In genomic region chr4:75058486-75058885, GRCh38 we compare ENCODE assay signal across 26 cellular contexts.
"Had no signal": no experiment of that assay in that cellular context is flagged by ENCODE, and none has a peak within 500 bp of the region (broad histone marks: within the 10 kb centered on the region; RNA-seq: fewer than 3 reads in every experiment).

No MANE protein-coding gene starts in this region.

- H3K36me3 ChIP-seq: MG63 had no signal

- ATAC-seq: HepG2, Panc1, PC-3, T-cell had no signal

- H3K27ac ChIP-seq: RWPE1 had no signal

- DNase-seq: IMR-90; Karpas-422; KG1; MG63; NCI-H1092; NCI-H1105 treated with DMSO at 0.1 percent for 48 hours; NCI-H1417 treated with DMSO at 0.1 percent for 48 hours; NCI-H146; NCI-H1694 treated with DMSO at 0.1 percent for 48 hours; NCI-H1930; NCI-H2081 treated with DMSO at 0.1 percent for 48 hours; NCI-H2171; NCI-H226; NCI-H446 treated with DMSO at 0.1 percent for 48 hours; NCI-H524; NCI-H526 treated with DMSO at 0.1 percent for 48 hours; NCI-H748 treated with DMSO at 0.1 percent for 48 hours; NK-92 treated with Interleukin-12 subunit alpha and Interleukin-12 subunit beta, amount 100 ng/mL, for 24 hours; PC-3; SHP77; SK-N-SH; SW 1271; T-cell had no signal

- H3K9me3 ChIP-seq: MG63, SK-N-SH had no signal

- H3K27me3 ChIP-seq: MG63 had no signal

- H3K4me3 ChIP-seq: MG63 had no signal
